ENCODE assay signal across 30 cellular contexts in genomic region chr5:5242056-5242455, GRCh38.
"Had no signal": no experiment of that assay in that cellular context is flagged by ENCODE, and none has a peak within 500 bp of the region (broad histone marks: within the 10 kb centered on the region; RNA-seq: fewer than 3 reads in every experiment).

No MANE protein-coding gene starts in this region.

- H3K4me1 Mint-ChIP-seq: activated B cell treated with CpG ODN at 0.5 μM for 24 hours; activated T-helper 17 cell treated with anti-CD3 and anti-CD28 coated beads, Interleukin-2, amount 50 U/mL, for 72 hours had no signal

- H3K27ac Mint-ChIP-seq: activated B cell treated with CpG ODN at 0.5 μM for 24 hours; activated CD8-positive, alpha-beta T cell treated with anti-CD3 and anti-CD28 coated beads for 36 hours; activated naive CD8-positive, alpha-beta T cell; activated T-helper 17 cell treated with anti-CD3 and anti-CD28 coated beads, Interleukin-2, amount 50 U/mL, for 72 hours; effector memory CD8-positive, alpha-beta T cell had no signal

- DNase-seq: activated B cell treated with CpG ODN at 0.5 μM for 24 hours; activated CD4-positive, alpha-beta T cell treated with anti-CD3 and anti-CD28 coated beads for 48 hours; activated CD4-positive, alpha-beta T cell treated with anti-CD3 and anti-CD28 coated beads, Interleukin-2, amount 50 U/mL, for 1 hour; activated CD4-positive, alpha-beta T cell treated with anti-CD3 and anti-CD28 coated beads, Interleukin-2, amount 50 U/mL, for 48 hours; activated CD8-positive, alpha-beta memory T cell treated with anti-CD3 and anti-CD28 coated beads for 24 hours; activated CD8-positive, alpha-beta T cell treated with anti-CD3 and anti-CD28 coated beads for 36 hours; activated effector memory CD4-positive, alpha-beta T cell treated with Interleukin-2 at 50 U/mL for 16 hours; activated gamma-delta T cell treated with Interleukin-2 at 50 U/mL for 16 hours; activated naive CD4-positive, alpha-beta T cell treated with anti-CD3 and anti-CD28 coated beads, Interleukin-2, amount 50 U/mL, for 16 hours; activated naive CD4-positive, alpha-beta T cell treated with Interleukin-2 at 50 U/mL for 16 hours; activated T-cell treated with anti-CD3 and anti-CD28 coated beads, Interleukin-2, amount 50 U/mL, for 4 hours; adrenal gland; amygdala; aorta; body of pancreas; caudate nucleus; cortex of kidney; dermis blood vessel endothelial cell; effector CD4-positive, alpha-beta T cell; effector memory CD8-positive, alpha-beta T cell; erythroblast; esophagus squamous epithelium; foreskin melanocyte; T-helper 2 cell had no signal

- H3K9me3 Mint-ChIP-seq: activated B cell treated with CpG ODN at 0.5 μM for 24 hours; activated CD8-positive, alpha-beta T cell treated with anti-CD3 and anti-CD28 coated beads for 36 hours; activated T-cell treated with anti-CD3 and anti-CD28 coated beads, Interleukin-2, amount 50 U/mL, for 4 hours; activated T-helper 17 cell treated with anti-CD3 and anti-CD28 coated beads, Interleukin-2, amount 50 U/mL, for 72 hours had no signal

- H3K4me3 Mint-ChIP-seq: activated B cell treated with CpG ODN at 0.5 μM for 24 hours; activated CD8-positive, alpha-beta T cell treated with anti-CD3 and anti-CD28 coated beads for 36 hours; activated naive CD8-positive, alpha-beta T cell; activated T-cell treated with anti-CD3 and anti-CD28 coated beads, Interleukin-2, amount 50 U/mL, for 4 hours; activated T-helper 17 cell treated with anti-CD3 and anti-CD28 coated beads, Interleukin-2, amount 50 U/mL, for 72 hours; effector memory CD8-positive, alpha-beta T cell had no signal

- H3K27me3 ChIP-seq: adrenal gland, body of pancreas had no signal

- H3K36me3 Mint-ChIP-seq: activated naive CD8-positive, alpha-beta T cell had no signal

- H3K27ac ChIP-seq: adrenal gland, body of pancreas, esophagus squamous epithelium, gastroesophageal sphincter, VCaP had no signal

- ATAC-seq: activated CD4-positive, CD25-positive, alpha-beta regulatory T cell treated with anti-CD3 and anti-CD28 coated beads, Interleukin-2, amount 50 U/mL, for 24 hours; activated CD8-positive, alpha-beta T cell treated with anti-CD3 and anti-CD28 coated beads for 36 hours; activated T-cell treated with anti-CD3 and anti-CD28 coated beads, Interleukin-2, amount 50 U/mL, for 4 hours; activated T-helper 17 cell treated with anti-CD3 and anti-CD28 coated beads, Interleukin-2, amount 50 U/mL, for 72 hours; body of pancreas; effector memory CD8-positive, alpha-beta T cell; gastroesophageal sphincter had no signal

- H3K4me1 ChIP-seq: adrenal gland, body of pancreas, esophagus squamous epithelium, gastroesophageal sphincter had no signal

- FAIRE-seq: colon had no signal

- H3K27me3 Mint-ChIP-seq: activated CD8-positive, alpha-beta T cell treated with anti-CD3 and anti-CD28 coated beads for 36 hours; activated naive CD8-positive, alpha-beta T cell; activated T-helper 17 cell treated with anti-CD3 and anti-CD28 coated beads, Interleukin-2, amount 50 U/mL, for 72 hours had no signal

- H3K4me3 ChIP-seq: adrenal gland, body of pancreas, esophagus squamous epithelium, gastroesophageal sphincter had no signal

- H3K9me3 ChIP-seq: adrenal gland, body of pancreas, esophagus squamous epithelium, gastroesophageal sphincter had no signal

- H3K36me3 ChIP-seq: adrenal gland, esophagus squamous epithelium, gastroesophageal sphincter had no signal
